Comparison of ENCODE assay signal across 33 cellular contexts in genomic region chr4:114252499-114252898, GRCh38.
"Had no signal": no experiment of that assay in that cellular context is flagged by ENCODE, and none has a peak within 500 bp of the region (broad histone marks: within the 10 kb centered on the region; RNA-seq: fewer than 3 reads in every experiment).

No MANE protein-coding gene starts in this region.

- H3K4me1 Mint-ChIP-seq: activated CD4-positive, alpha-beta memory T cell treated with anti-CD3 and anti-CD28 coated beads, Interleukin-2, amount 10 ng/mL, durations not matched to agents 7 days and 5 days; activated CD4-positive, alpha-beta T cell treated with anti-CD3 and anti-CD28 coated beads for 36 hours; activated CD4-positive, alpha-beta T cell treated with anti-CD3 and anti-CD28 coated beads, Interleukin-2, amount 10 ng/mL, durations not matched to agents 7 days and 5 days; activated CD8-positive, alpha-beta memory T cell treated with anti-CD3 and anti-CD28 coated beads, Interleukin-2, amount 10 ng/mL, durations not matched to agents 7 days and 5 days; activated naive CD8-positive, alpha-beta T cell treated with anti-CD3 and anti-CD28 coated beads for 36 hours had no signal

- H3K36me3 Mint-ChIP-seq: activated CD8-positive, alpha-beta memory T cell treated with anti-CD3 and anti-CD28 coated beads, Interleukin-2, amount 10 ng/mL, durations not matched to agents 7 days and 5 days; activated naive CD4-positive, alpha-beta T cell treated with anti-CD3 and anti-CD28 coated beads, Interleukin-2, amount 50 U/mL, for 72 hours; activated naive CD8-positive, alpha-beta T cell treated with anti-CD3 and anti-CD28 coated beads for 36 hours had no signal

- H3K4me3 Mint-ChIP-seq: activated CD4-positive, alpha-beta memory T cell treated with anti-CD3 and anti-CD28 coated beads, Interleukin-2, amount 10 ng/mL, durations not matched to agents 7 days and 5 days; activated CD4-positive, alpha-beta T cell treated with anti-CD3 and anti-CD28 coated beads for 36 hours; activated CD4-positive, alpha-beta T cell treated with anti-CD3 and anti-CD28 coated beads, Interleukin-2, amount 10 ng/mL, durations not matched to agents 7 days and 5 days; activated CD8-positive, alpha-beta memory T cell treated with anti-CD3 and anti-CD28 coated beads, Interleukin-2, amount 10 ng/mL, durations not matched to agents 7 days and 5 days; activated CD8-positive, alpha-beta T cell treated with anti-CD3 and anti-CD28 coated beads, Interleukin-2, amount 10 ng/mL, durations not matched to agents 7 days and 5 days; activated naive CD4-positive, alpha-beta T cell treated with anti-CD3 and anti-CD28 coated beads for 36 hours; activated naive CD8-positive, alpha-beta T cell treated with anti-CD3 and anti-CD28 coated beads for 36 hours; activated T-cell treated with anti-CD3 and anti-CD28 coated beads, Interleukin-2, amount 50 U/mL, for 24 hours; T-helper 1 cell treated with Interleukin-12 subunit alpha and Interleukin-12 subunit beta and Interleukin-4 antibody, amounts not matched to agents 30 μg/mL and 1 μg/mL, for 36 hours; T-helper 2 cell treated with Interferon-gamma antibody and Interleukin-4, amounts not matched to agents 5 μg/mL and 100 μg/mL, for 36 hours had no signal

- ATAC-seq: activated CD4-positive, alpha-beta T cell treated with anti-CD3 and anti-CD28 coated beads for 36 hours; activated CD4-positive, CD25-positive, alpha-beta regulatory T cell treated with anti-CD3 and anti-CD28 coated beads, Interleukin-2, amount 50 U/mL, for 24 hours; activated CD8-positive, alpha-beta memory T cell treated with anti-CD3 and anti-CD28 coated beads, Interleukin-2, amount 10 ng/mL, durations not matched to agents 7 days and 5 days; activated CD8-positive, alpha-beta T cell treated with anti-CD3 and anti-CD28 coated beads, Interleukin-2, amount 10 ng/mL, durations not matched to agents 7 days and 5 days; activated naive CD4-positive, alpha-beta T cell treated with anti-CD3 and anti-CD28 coated beads, Interleukin-2, amount 50 U/mL, for 72 hours; body of pancreas had no signal

- DNase-seq: activated CD4-positive, alpha-beta memory T cell treated with anti-CD3 and anti-CD28 coated beads, Interleukin-2, amount 10 ng/mL, durations not matched to agents 7 days and 5 days; activated CD4-positive, alpha-beta T cell treated with anti-CD3 and anti-CD28 coated beads for 1 hour; activated CD4-positive, alpha-beta T cell treated with anti-CD3 and anti-CD28 coated beads for 36 hours; activated CD4-positive, alpha-beta T cell treated with anti-CD3 and anti-CD28 coated beads for 48 hours; activated CD4-positive, alpha-beta T cell treated with anti-CD3 and anti-CD28 coated beads, Interleukin-2, amount 10 ng/mL, durations not matched to agents 7 days and 5 days; activated CD4-positive, alpha-beta T cell treated with anti-CD3 and anti-CD28 coated beads, Interleukin-2, amount 50 U/mL, for 48 hours; activated CD4-positive, CD25-positive, alpha-beta regulatory T cell; activated CD8-positive, alpha-beta memory T cell treated with anti-CD3 and anti-CD28 coated beads for 24 hours; activated CD8-positive, alpha-beta memory T cell treated with anti-CD3 and anti-CD28 coated beads, Interleukin-2, amount 10 ng/mL, durations not matched to agents 7 days and 5 days; activated CD8-positive, alpha-beta memory T cell treated with anti-CD3 and anti-CD28 coated beads, Interleukin-2, amount 50 U/mL, for 48 hours; activated CD8-positive, alpha-beta T cell treated with anti-CD3 and anti-CD28 coated beads, Interleukin-2, amount 10 ng/mL, durations not matched to agents 7 days and 5 days; activated effector memory CD4-positive, alpha-beta T cell treated with Interleukin-2 at 50 U/mL for 16 hours; activated gamma-delta T cell; activated naive CD4-positive, alpha-beta T cell treated with anti-CD3 and anti-CD28 coated beads for 36 hours; activated naive CD4-positive, alpha-beta T cell treated with anti-CD3 and anti-CD28 coated beads, Interleukin-2, amount 50 U/mL, for 16 hours; activated naive CD8-positive, alpha-beta T cell treated with anti-CD3 and anti-CD28 coated beads for 36 hours; activated T-cell treated with anti-CD3 and anti-CD28 coated beads, Interleukin-2, amount 50 U/mL, for 24 hours; activated T-cell treated with anti-CD3 and anti-CD28 coated beads, Interleukin-2, amount 50 U/mL, for 48 hours; adrenal gland; amniotic stem cell; aorta; body of pancreas; brain microvascular endothelial cell; central memory CD4-positive, alpha-beta T cell; T-helper 1 cell; T-helper 2 cell; T-helper 9 cell had no signal

- H3K9me3 Mint-ChIP-seq: activated CD4-positive, alpha-beta T cell treated with anti-CD3 and anti-CD28 coated beads, Interleukin-2, amount 10 ng/mL, durations not matched to agents 7 days and 5 days; activated naive CD4-positive, alpha-beta T cell treated with anti-CD3 and anti-CD28 coated beads, Interleukin-2, amount 50 U/mL, for 72 hours; activated naive CD8-positive, alpha-beta T cell treated with anti-CD3 and anti-CD28 coated beads for 36 hours; activated T-cell treated with anti-CD3 and anti-CD28 coated beads, Interleukin-2, amount 50 U/mL, for 24 hours; activated T-helper 2 cell treated with anti-CD3 and anti-CD28 coated beads, Interferon-gamma antibody, Interleukin-2, Interleukin-4, amounts not matched to agents 10 μg/mL and 5 μg/mL and 100 μg/mL, durations not matched to agents 14 hours and 24 hours and 36 hours; T-helper 1 cell treated with Interleukin-12 subunit alpha and Interleukin-12 subunit beta and Interleukin-4 antibody, amounts not matched to agents 30 μg/mL and 1 μg/mL, for 36 hours; T-helper 2 cell treated with Interferon-gamma antibody and Interleukin-4, amounts not matched to agents 5 μg/mL and 100 μg/mL, for 36 hours had no signal

- H3K27me3 Mint-ChIP-seq: activated CD4-positive, alpha-beta memory T cell treated with anti-CD3 and anti-CD28 coated beads, Interleukin-2, amount 10 ng/mL, durations not matched to agents 7 days and 5 days; activated CD4-positive, alpha-beta T cell treated with anti-CD3 and anti-CD28 coated beads, Interleukin-2, amount 10 ng/mL, durations not matched to agents 7 days and 5 days; activated CD8-positive, alpha-beta memory T cell treated with anti-CD3 and anti-CD28 coated beads, Interleukin-2, amount 10 ng/mL, durations not matched to agents 7 days and 5 days had no signal

- H3K27ac Mint-ChIP-seq: activated CD4-positive, alpha-beta memory T cell treated with anti-CD3 and anti-CD28 coated beads, Interleukin-2, amount 10 ng/mL, durations not matched to agents 7 days and 5 days; activated CD4-positive, alpha-beta T cell treated with anti-CD3 and anti-CD28 coated beads for 36 hours; activated CD4-positive, alpha-beta T cell treated with anti-CD3 and anti-CD28 coated beads, Interleukin-2, amount 10 ng/mL, durations not matched to agents 7 days and 5 days; activated CD8-positive, alpha-beta memory T cell treated with anti-CD3 and anti-CD28 coated beads, Interleukin-2, amount 10 ng/mL, durations not matched to agents 7 days and 5 days; activated CD8-positive, alpha-beta T cell treated with anti-CD3 and anti-CD28 coated beads, Interleukin-2, amount 10 ng/mL, durations not matched to agents 7 days and 5 days; activated naive CD4-positive, alpha-beta T cell treated with anti-CD3 and anti-CD28 coated beads for 36 hours; activated naive CD4-positive, alpha-beta T cell treated with anti-CD3 and anti-CD28 coated beads, Interleukin-2, amount 50 U/mL, for 72 hours; activated naive CD8-positive, alpha-beta T cell treated with anti-CD3 and anti-CD28 coated beads for 36 hours; activated T-cell treated with anti-CD3 and anti-CD28 coated beads, Interleukin-2, amount 50 U/mL, for 24 hours; activated T-helper 2 cell treated with anti-CD3 and anti-CD28 coated beads, Interferon-gamma antibody, Interleukin-2, Interleukin-4, amounts not matched to agents 10 μg/mL and 5 μg/mL and 100 μg/mL, durations not matched to agents 14 hours and 24 hours and 36 hours; T-helper 1 cell treated with Interleukin-12 subunit alpha and Interleukin-12 subunit beta and Interleukin-4 antibody, amounts not matched to agents 30 μg/mL and 1 μg/mL, for 36 hours; T-helper 2 cell treated with Interferon-gamma antibody and Interleukin-4, amounts not matched to agents 5 μg/mL and 100 μg/mL, for 36 hours had no signal

- H3K4me3 ChIP-seq: adrenal gland, body of pancreas, breast epithelium had no signal
